12 cellular contexts compared by ENCODE assay signal in the genomic region with DNA sequence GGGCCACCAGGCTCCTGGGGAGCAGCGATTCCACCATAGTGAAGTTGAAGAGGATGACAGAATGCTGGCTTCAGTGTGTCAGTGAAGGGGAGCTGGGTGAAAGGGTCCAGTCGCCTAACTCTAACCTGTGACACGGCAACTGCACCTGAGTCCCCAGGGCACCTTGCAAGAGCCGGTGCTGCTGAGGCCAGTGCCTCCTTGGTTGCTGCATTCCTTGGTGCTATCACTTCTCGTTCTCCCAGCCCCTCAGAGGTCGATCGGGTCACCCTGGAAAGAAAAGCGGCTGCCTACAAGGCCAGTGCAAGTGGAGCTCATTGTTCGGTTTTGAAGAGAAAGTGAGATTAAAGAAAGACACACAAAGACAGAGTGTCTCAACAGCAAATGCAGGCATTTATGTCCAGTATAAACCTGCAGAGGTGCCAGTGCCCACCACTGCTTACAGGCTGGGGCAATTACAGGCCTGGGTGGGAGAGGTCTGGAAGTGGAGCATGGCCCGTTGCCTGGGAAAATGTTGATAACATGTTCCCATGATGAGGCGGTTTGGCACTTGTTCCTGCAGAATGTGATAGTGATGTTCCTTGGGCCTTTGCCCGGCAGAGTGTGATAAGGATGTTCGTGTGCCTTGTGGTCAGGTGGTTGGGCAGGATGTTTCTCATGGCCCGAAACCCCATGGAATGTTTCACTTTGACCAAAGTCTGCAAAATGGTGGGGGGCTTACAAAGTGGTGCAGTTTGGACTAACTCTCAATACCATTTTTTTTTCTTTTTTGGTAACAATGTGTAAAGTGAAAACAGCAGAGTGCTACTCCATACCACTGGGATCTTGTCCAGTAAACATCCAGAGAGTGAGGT. TPM values are rescaled to one million over a fixed set of nuclear protein-coding genes. Genes with fewer than 3 reads are reported as not detected.
A peak's percentile ranks its signal among the peaks of the same experiment; 100 is the strongest.
DNase-seq lines count a peak whose midpoint lies in the region; ATAC-seq, FAIRE-seq and TF ChIP-seq lines count a peak whose summit lies in the region.
"Had no signal": no experiment of that assay in that cellular context is flagged by ENCODE, and none has a peak within 500 bp of the region (broad histone marks: within the 10 kb centered on the region; RNA-seq: fewer than 3 reads in every experiment).

No MANE protein-coding gene starts in this region.

- no peaks in the 10 kb centered on the region for H4K20me1 ChIP-seq in astrocyte (ENCODE audit: insufficient read depth, low read length)

- peaks cover 7 to 22% of the 10 kb centered on the region in 2 donors for H3K27me3 Mint-ChIP-seq in CD8-positive, alpha-beta memory T cell
- no peaks in the 10 kb centered on the region for H3K27me3 Mint-ChIP-seq in astrocyte (ENCODE audit: low read depth, unreplicated experiment)

- DNase-seq in CD8-positive, alpha-beta memory T cell, result no peak
- DNase-seq in astrocyte (ENCODE audit: low read depth), result peak; percentile 68
- peak; percentile 69 to 92 for DNase-seq in heart right ventricle
- DNase-seq in psoas muscle, result no peak
- DNase-seq in T-helper 1 cell, result no peak
- no peak for DNase-seq in urothelium cell line (ENCODE audit: low spot score)
- no peak for DNase-seq in GM10248 (ENCODE audit: extremely low spot score)
- DNase-seq in NCI-H82 treated with DMSO at 0.1 percent for 48 hours (lab: John Stamatoyannopoulos, UW; ENCODE audit: unreplicated experiment), result no peak
- DNase-seq: NCI-H526; stimulated activated naive CD8-positive, alpha-beta T cell treated with anti-CD3 and anti-CD28 coated beads, Interleukin-15, Interleukin-2, amounts not matched to agents 100 U/mL and 50 U/mL, for 24 hours had no signal

- WGBS in heart right ventricle, 2 donors, result 24 to 36% methylated on average over 14 of the region's 14 CpGs
- WGBS in psoas muscle, 3 donors, result 81 to 88% (median 84%) methylated on average over 14 of the region's 14 CpGs

- peak overlapping the region; percentile 59 for H3K4me2 ChIP-seq in astrocyte (ENCODE audit: low read length)

- H3K9me3 Mint-ChIP-seq in CD8-positive, alpha-beta memory T cell, result peaks cover 0 to 23% (median 14%) of the 10 kb centered on the region in 5 donors
- peaks cover 23% of the 10 kb centered on the region for H3K9me3 Mint-ChIP-seq in astrocyte (ENCODE audit: unreplicated experiment)

- H3K9me3 ChIP-seq in CD8-positive, alpha-beta memory T cell (ENCODE audit: low read length), result no peaks in the 10 kb centered on the region
- peaks cover 3% of the 10 kb centered on the region for H3K9me3 ChIP-seq in astrocyte (ENCODE audit: insufficient read depth, low read depth, low read length)
- no peaks in the 10 kb centered on the region for H3K9me3 ChIP-seq in heart right ventricle
- H3K9me3 ChIP-seq in psoas muscle, result no peaks in the 10 kb centered on the region
- H3K9me3 ChIP-seq: HAP-1 had no signal

- H3K36me3 ChIP-seq in CD8-positive, alpha-beta memory T cell (ENCODE audit: insufficient read depth, low read length), result no peaks in the 10 kb centered on the region
- H3K36me3 ChIP-seq in astrocyte (ENCODE audit: insufficient read depth, low read length) (no peaks in the 10 kb centered on the region), heart right ventricle (no peaks in the 10 kb centered on the region), psoas muscle (ENCODE audit: insufficient read depth in 1 of 2, low read depth in 1 of 2) (no peaks in the 10 kb centered on the region)
- H3K36me3 ChIP-seq: HAP-1 had no signal

- no peaks in the 10 kb centered on the region for H3K4me1 ChIP-seq in CD8-positive, alpha-beta memory T cell (ENCODE audit: insufficient read depth, low read length)
- H3K4me1 ChIP-seq in astrocyte (ENCODE audit: insufficient read depth, low read length) (peaks cover 11% of the 10 kb centered on the region), heart right ventricle (peaks cover 9 to 72% (median 34%) of the 10 kb centered on the region in 9 donors), psoas muscle (no peaks in the 10 kb centered on the region)
- H3K4me1 ChIP-seq: HAP-1 had no signal

- no peak overlapping the region for H3K4me3 ChIP-seq in CD8-positive, alpha-beta memory T cell (ENCODE audit: low read length)
- H3K4me3 ChIP-seq in astrocyte (ENCODE audit: insufficient read depth, low read depth, low read length) (no peak overlapping the region), heart right ventricle (peak overlapping the region in 5 of 10 donors; percentile 6 to 24 (median 19)), psoas muscle (no peak overlapping the region)
- H3K4me3 ChIP-seq: HAP-1 had no signal

- H3K27ac ChIP-seq in CD8-positive, alpha-beta memory T cell (ENCODE audit: low read depth, low read length), result peak overlapping the region; percentile 80
- H3K27ac ChIP-seq in astrocyte (ENCODE audit: low read depth, low read length), result peak overlapping the region; percentile 47
- peak overlapping the region; percentile 87 to 98 (median 94) for H3K27ac ChIP-seq in heart right ventricle
- peak overlapping the region; percentile 41 for H3K27ac ChIP-seq in psoas muscle

- H3K36me3 Mint-ChIP-seq in CD8-positive, alpha-beta memory T cell, result no peaks in the 10 kb centered on the region
- no peaks in the 10 kb centered on the region for H3K36me3 Mint-ChIP-seq in astrocyte (ENCODE audit: low read depth, unreplicated experiment)

- no peak overlapping the region for H3K27ac Mint-ChIP-seq in CD8-positive, alpha-beta memory T cell
- H3K27ac Mint-ChIP-seq in astrocyte (ENCODE audit: unreplicated experiment), result no peak overlapping the region

- CTCF ChIA-PET in CD8-positive, alpha-beta memory T cell (lab: Charles Lee), result no interaction called here
- CTCF ChIA-PET in GM10248 (lab: Yijun Ruan, JAX), result interaction anchor here (4.7 kb wide), 1 partner anchor 23 kb away, joined by 16 read pairs; no protein-coding TSS in a partner anchor

- intact Hi-C loops in heart right ventricle (cut with DNase I) (loop anchor here in 4 of 10 donors (5.0 to 10.0 kb wide), 3 partner anchors 95 to 115 kb away; no protein-coding TSS in a partner anchor), psoas muscle (cut with DNase I) (no loop called here)

- ATAC-seq in heart right ventricle (peak; percentile 61 to 91 (median 87)), psoas muscle (no peak)
- ATAC-seq: stimulated activated naive CD8-positive, alpha-beta T cell treated with anti-CD3 and anti-CD28 coated beads, Interleukin-15, Interleukin-2, amounts not matched to agents 100 U/mL and 50 U/mL, for 24 hours had no signal

- H3K4me3 Mint-ChIP-seq in CD8-positive, alpha-beta memory T cell, result no peak overlapping the region
- H3K4me3 Mint-ChIP-seq in astrocyte (ENCODE audit: unreplicated experiment), result no peak overlapping the region

- H3K27me3 ChIP-seq in CD8-positive, alpha-beta memory T cell (ENCODE audit: insufficient read depth, low read length, poor library complexity, severe bottlenecking), result no peaks in the 10 kb centered on the region
- H3K27me3 ChIP-seq in astrocyte (ENCODE audit: insufficient read depth, low read length) (no peaks in the 10 kb centered on the region), heart right ventricle (no peaks in the 10 kb centered on the region), psoas muscle (ENCODE audit: insufficient read depth in 3 of 3, low read length in 2 of 3) (peaks cover 0 to 3% (median 3%) of the 10 kb centered on the region in 3 donors)

- H3K4me1 Mint-ChIP-seq in CD8-positive, alpha-beta memory T cell, result no peaks in the 10 kb centered on the region
- peaks cover 3% of the 10 kb centered on the region for H3K4me1 Mint-ChIP-seq in astrocyte (ENCODE audit: low read depth, unreplicated experiment)

- no peak overlapping the region for H3K9ac ChIP-seq in astrocyte (ENCODE audit: low read length)

- FAIRE-seq in astrocyte (lab: Jason Lieb, UNC) (no peak), urothelium cell line (lab: Jason Lieb, UNC) (no peak)

- H3K79me2 ChIP-seq in astrocyte (ENCODE audit: insufficient read depth, low read length), result no peaks in the 10 kb centered on the region

- TF ChIP-seq CTCF in astrocyte (IDR thresholded peaks at IDR 0.05; ENCODE audit: insufficient read depth, low read depth, low read length) (no peak), heart right ventricle (IDR thresholded peaks at IDR 0.05) (no peak), psoas muscle (IDR thresholded peaks at IDR 0.05) (no peak), GM10248 (IDR thresholded peaks at IDR 0.05; ENCODE audit: control extremely low read depth, extremely low read depth, low read depth, missing control alignments) (no peak)

- H2AFZ ChIP-seq in astrocyte (ENCODE audit: low read depth, low read length), result no peak overlapping the region

- POLR2A ChIA-PET in CD8-positive, alpha-beta memory T cell (lab: Charles Lee), result no interaction called here
- POLR2A ChIA-PET in GM10248 (lab: Yijun Ruan, JAX), result no interaction called here

RNA-seq across cellular contexts. Expression of a gene that starts 5.3 kb away (rescaled TPM):
- total RNA-seq in CD8-positive, alpha-beta memory T cell, result 1 to 10 TPM; 1.1 to 1.3 TPM
- polyA plus RNA-seq in CD8-positive, alpha-beta memory T cell, result not detected
- total RNA-seq in astrocyte (not detected in 2 replicates), heart right ventricle (10 to 100 TPM in 1 of 10 donors, 1 to 10 TPM in 9; 1.3 to 16.5 (median 3.3) TPM), psoas muscle (1 to 10 TPM; 1.2 to 2.3 (median 1.8) TPM)
- polyA plus RNA-seq in heart right ventricle (1 to 10 TPM in 1 of 2 donors, under 1 TPM in 1; 0.73 to 2.0 TPM), psoas muscle (under 1 TPM; 0.27 to 0.66 (median 0.32) TPM)
- total RNA-seq: activated CD8-positive, alpha-beta memory T cell treated with anti-CD3 and anti-CD28 coated beads for 36 hours had no signal

RNA-seq across cellular contexts. Expression of a gene that starts 39.2 kb away (rescaled TPM):
- total RNA-seq in CD8-positive, alpha-beta memory T cell, result not detected
- polyA plus RNA-seq in CD8-positive, alpha-beta memory T cell, result not detected
- total RNA-seq in astrocyte (not detected in 2 replicates), heart right ventricle (1 to 10 TPM in 4 of 10 donors, under 1 TPM in 6; 0.17 to 5.8 (median 0.54) TPM), psoas muscle (under 1 TPM; 0.30 to 0.98 (median 0.68) TPM)
- polyA plus RNA-seq in heart right ventricle (under 1 TPM in 1 of 2 donors, not detected in 1; 0.67 TPM), psoas muscle (under 1 TPM; 0.06 to 0.21 (median 0.08) TPM)
- total RNA-seq: activated CD8-positive, alpha-beta memory T cell treated with anti-CD3 and anti-CD28 coated beads for 36 hours had no signal

RNA-seq across cellular contexts. Expression of a gene that starts 48.5 kb away (rescaled TPM):
- not detected for total RNA-seq in CD8-positive, alpha-beta memory T cell
- polyA plus RNA-seq in CD8-positive, alpha-beta memory T cell, result not detected
- total RNA-seq in astrocyte (not detected in 2 replicates), heart right ventricle (10 to 100 TPM in 2 of 10 donors, 1 to 10 TPM in 8; 1.5 to 16.9 (median 4.0) TPM), psoas muscle (1 to 10 TPM; 1.5 to 6.7 (median 3.5) TPM)
- polyA plus RNA-seq in heart right ventricle (1 to 10 TPM in 1 of 2 donors, under 1 TPM in 1; 0.95 to 4.4 TPM), psoas muscle (1 to 10 TPM in 1 of 3 donors, under 1 TPM in 2; 0.45 to 2.1 (median 0.55) TPM)
- total RNA-seq: activated CD8-positive, alpha-beta memory T cell treated with anti-CD3 and anti-CD28 coated beads for 36 hours had no signal

Comparison
In these comparisons a context has a peak if more than half of its experiments do, and no peak if none do; other contexts are left out.
1. DNase-seq: peak in astrocyte (single experiment) and heart right ventricle (2 of 2); none in CD8-positive, alpha-beta memory T cell (0 of 5), psoas muscle (0 of 2), T-helper 1 cell (0 of 5), urothelium cell line (single experiment), GM10248 (single experiment) and NCI-H82 treated with DMSO at 0.1 percent for 48 hours (single experiment).
2. H3K27ac ChIP-seq: peak in every context shown above with its lines; median percentile 94 in heart right ventricle; 80 in CD8-positive, alpha-beta memory T cell; 47 in astrocyte; 41 in psoas muscle.
3. ATAC-seq: peak in heart right ventricle (8 of 8); none in psoas muscle (0 of 4).